ENCODE assay signal across 1 cellular context in the genomic region with DNA sequence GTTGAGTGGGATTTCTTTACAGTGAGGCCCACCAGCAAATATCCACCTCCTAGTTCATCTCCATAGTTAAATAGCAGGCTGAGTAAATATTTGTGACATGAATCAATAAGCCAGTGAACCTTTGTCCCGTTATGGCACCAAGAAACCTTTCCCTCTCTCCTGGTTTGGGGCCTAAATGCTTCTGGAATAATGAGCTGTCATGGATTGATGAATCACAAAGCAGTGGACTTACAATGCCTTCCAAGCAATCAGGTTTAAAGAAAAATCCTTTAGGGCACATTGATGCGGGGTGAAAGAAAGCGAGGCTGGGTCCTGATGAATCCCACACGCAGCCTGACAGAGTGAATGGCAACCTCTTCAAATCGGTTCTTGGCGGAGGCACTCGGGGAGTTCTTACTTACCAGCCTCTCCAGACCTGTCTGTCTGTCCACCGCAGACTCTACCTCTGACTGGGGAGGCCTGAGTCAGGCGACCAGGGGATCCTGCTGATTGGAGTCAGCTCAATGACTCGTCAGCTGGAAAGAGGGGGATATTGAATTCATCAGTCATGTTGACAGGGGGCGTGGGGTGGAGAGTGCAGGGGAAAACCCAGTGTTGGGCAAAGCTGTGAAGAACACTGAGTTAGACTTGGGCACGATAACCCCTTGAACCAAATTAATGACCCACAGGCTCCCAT.
TF ChIP-seq lines count a peak whose summit lies in the region.

No MANE protein-coding gene starts in this region.

TF ChIP-seq in HepG2, 621 proteins besides CTCF, POLR2A, EP300 and RAD21 (continued from another document):
- TF ChIP-seq, protein P1, sequence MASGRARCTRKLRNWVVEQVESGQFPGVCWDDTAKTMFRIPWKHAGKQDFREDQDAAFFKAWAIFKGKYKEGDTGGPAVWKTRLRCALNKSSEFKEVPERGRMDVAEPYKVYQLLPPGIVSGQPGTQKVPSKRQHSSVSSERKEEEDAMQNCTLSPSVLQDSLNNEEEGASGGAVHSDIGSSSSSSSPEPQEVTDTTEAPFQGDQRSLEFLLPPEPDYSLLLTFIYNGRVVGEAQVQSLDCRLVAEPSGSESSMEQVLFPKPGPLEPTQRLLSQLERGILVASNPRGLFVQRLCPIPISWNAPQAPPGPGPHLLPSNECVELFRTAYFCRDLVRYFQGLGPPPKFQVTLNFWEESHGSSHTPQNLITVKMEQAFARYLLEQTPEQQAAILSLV (CRISPR knock-in tag; IDR thresholded peaks at IDR 0.05; ENCODE audit: borderline replicate concordance): no peak
- TF ChIP-seq NFIC (IDR thresholded peaks at IDR 0.05; ENCODE audit: low read length): peak; percentile 90
- TF ChIP-seq, protein P2, sequence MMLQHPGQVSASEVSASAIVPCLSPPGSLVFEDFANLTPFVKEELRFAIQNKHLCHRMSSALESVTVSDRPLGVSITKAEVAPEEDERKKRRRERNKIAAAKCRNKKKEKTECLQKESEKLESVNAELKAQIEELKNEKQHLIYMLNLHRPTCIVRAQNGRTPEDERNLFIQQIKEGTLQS (CRISPR knock-in tag; IDR thresholded peaks at IDR 0.05): peak; percentile 35; the same call in 1 of the 2 replicates
- peak; percentile 80 for TF ChIP-seq MED1 (CRISPR knock-in tag; IDR thresholded peaks at IDR 0.05)
- TF ChIP-seq ZNF773 (CRISPR knock-in tag; IDR thresholded peaks at IDR 0.05; ENCODE audit: borderline replicate concordance): no peak
- no peak for TF ChIP-seq SIN3B (IDR thresholded peaks at IDR 0.05; ENCODE audit: low read length)
- TF ChIP-seq KLF12 (CRISPR knock-in tag; IDR thresholded peaks at IDR 0.05; ENCODE audit: borderline replicate concordance): no peak
- no peak for TF ChIP-seq MXI1 (IDR thresholded peaks at IDR 0.05; ENCODE audit: borderline replicate concordance, low read depth, low read length)
- TF ChIP-seq ZNF766 (CRISPR knock-in tag; IDR thresholded peaks at IDR 0.05; ENCODE audit: borderline replicate concordance): peak; percentile 98
- TF ChIP-seq, protein P3, sequence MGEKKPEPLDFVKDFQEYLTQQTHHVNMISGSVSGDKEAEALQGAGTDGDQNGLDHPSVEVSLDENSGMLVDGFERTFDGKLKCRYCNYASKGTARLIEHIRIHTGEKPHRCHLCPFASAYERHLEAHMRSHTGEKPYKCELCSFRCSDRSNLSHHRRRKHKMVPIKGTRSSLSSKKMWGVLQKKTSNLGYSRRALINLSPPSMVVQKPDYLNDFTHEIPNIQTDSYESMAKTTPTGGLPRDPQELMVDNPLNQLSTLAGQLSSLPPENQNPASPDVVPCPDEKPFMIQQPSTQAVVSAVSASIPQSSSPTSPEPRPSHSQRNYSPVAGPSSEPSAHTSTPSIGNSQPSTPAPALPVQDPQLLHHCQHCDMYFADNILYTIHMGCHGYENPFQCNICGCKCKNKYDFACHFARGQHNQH (CRISPR knock-in tag; IDR thresholded peaks at IDR 0.05): peak; percentile 28; the same call in 1 of the 2 replicates
- TF ChIP-seq ZFP1 (CRISPR knock-in tag; IDR thresholded peaks at IDR 0.05): no peak
- TF ChIP-seq RAD51 (IDR thresholded peaks at IDR 0.05; ENCODE audit: borderline replicate concordance): no peak
- TF ChIP-seq, protein P4, sequence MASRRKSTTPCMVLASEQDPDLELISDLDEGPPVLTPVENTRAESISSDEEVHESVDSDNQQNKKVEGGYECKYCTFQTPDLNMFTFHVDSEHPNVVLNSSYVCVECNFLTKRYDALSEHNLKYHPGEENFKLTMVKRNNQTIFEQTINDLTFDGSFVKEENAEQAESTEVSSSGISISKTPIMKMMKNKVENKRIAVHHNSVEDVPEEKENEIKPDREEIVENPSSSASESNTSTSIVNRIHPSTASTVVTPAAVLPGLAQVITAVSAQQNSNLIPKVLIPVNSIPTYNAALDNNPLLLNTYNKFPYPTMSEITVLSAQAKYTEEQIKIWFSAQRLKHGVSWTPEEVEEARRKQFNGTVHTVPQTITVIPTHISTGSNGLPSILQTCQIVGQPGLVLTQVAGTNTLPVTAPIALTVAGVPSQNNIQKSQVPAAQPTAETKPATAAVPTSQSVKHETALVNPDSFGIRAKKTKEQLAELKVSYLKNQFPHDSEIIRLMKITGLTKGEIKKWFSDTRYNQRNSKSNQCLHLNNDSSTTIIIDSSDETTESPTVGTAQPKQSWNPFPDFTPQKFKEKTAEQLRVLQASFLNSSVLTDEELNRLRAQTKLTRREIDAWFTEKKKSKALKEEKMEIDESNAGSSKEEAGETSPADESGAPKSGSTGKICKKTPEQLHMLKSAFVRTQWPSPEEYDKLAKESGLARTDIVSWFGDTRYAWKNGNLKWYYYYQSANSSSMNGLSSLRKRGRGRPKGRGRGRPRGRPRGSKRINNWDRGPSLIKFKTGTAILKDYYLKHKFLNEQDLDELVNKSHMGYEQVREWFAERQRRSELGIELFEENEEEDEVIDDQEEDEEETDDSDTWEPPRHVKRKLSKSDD (CRISPR knock-in tag; IDR thresholded peaks at IDR 0.05; ENCODE audit: low read depth): no peak
- TF ChIP-seq GLI4 (CRISPR knock-in tag; IDR thresholded peaks at IDR 0.05; ENCODE audit: borderline replicate concordance): no peak
- TF ChIP-seq ZNF274 (CRISPR knock-in tag; IDR thresholded peaks at IDR 0.05): no peak
- TF ChIP-seq, protein P5, sequence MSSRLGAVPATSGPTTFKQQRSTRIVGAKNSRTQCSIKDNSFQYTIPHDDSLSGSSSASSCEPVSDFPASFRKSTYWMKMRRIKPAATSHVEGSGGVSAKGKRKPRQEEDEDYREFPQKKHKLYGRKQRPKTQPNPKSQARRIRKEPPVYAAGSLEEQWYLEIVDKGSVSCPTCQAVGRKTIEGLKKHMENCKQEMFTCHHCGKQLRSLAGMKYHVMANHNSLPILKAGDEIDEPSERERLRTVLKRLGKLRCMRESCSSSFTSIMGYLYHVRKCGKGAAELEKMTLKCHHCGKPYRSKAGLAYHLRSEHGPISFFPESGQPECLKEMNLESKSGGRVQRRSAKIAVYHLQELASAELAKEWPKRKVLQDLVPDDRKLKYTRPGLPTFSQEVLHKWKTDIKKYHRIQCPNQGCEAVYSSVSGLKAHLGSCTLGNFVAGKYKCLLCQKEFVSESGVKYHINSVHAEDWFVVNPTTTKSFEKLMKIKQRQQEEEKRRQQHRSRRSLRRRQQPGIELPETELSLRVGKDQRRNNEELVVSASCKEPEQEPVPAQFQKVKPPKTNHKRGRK (CRISPR knock-in tag; IDR thresholded peaks at IDR 0.05): no peak
- TF ChIP-seq, protein P6, sequence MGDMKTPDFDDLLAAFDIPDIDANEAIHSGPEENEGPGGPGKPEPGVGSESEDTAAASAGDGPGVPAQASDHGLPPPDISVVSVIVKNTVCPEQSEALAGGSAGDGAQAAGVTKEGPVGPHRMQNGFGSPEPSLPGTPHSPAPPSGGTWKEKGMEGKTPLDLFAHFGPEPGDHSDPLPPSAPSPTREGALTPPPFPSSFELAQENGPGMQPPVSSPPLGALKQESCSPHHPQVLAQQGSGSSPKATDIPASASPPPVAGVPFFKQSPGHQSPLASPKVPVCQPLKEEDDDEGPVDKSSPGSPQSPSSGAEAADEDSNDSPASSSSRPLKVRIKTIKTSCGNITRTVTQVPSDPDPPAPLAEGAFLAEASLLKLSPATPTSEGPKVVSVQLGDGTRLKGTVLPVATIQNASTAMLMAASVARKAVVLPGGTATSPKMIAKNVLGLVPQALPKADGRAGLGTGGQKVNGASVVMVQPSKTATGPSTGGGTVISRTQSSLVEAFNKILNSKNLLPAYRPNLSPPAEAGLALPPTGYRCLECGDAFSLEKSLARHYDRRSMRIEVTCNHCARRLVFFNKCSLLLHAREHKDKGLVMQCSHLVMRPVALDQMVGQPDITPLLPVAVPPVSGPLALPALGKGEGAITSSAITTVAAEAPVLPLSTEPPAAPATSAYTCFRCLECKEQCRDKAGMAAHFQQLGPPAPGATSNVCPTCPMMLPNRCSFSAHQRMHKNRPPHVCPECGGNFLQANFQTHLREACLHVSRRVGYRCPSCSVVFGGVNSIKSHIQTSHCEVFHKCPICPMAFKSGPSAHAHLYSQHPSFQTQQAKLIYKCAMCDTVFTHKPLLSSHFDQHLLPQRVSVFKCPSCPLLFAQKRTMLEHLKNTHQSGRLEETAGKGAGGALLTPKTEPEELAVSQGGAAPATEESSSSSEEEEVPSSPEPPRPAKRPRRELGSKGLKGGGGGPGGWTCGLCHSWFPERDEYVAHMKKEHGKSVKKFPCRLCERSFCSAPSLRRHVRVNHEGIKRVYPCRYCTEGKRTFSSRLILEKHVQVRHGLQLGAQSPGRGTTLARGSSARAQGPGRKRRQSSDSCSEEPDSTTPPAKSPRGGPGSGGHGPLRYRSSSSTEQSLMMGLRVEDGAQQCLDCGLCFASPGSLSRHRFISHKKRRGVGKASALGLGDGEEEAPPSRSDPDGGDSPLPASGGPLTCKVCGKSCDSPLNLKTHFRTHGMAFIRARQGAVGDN (CRISPR knock-in tag; IDR thresholded peaks at IDR 0.05): peak; percentile 63
- peak; percentile 74; the same call in 1 of the 2 replicates for TF ChIP-seq ZBTB20 (CRISPR knock-in tag; IDR thresholded peaks at IDR 0.05; ENCODE audit: borderline replicate concordance, low read depth)
- no peak for TF ChIP-seq SPEN (CRISPR knock-in tag; IDR thresholded peaks at IDR 0.05; ENCODE audit: low read depth)
- TF ChIP-seq ZFP82 (CRISPR knock-in tag; IDR thresholded peaks at IDR 0.05; ENCODE audit: borderline replicate concordance): no peak
- no peak for TF ChIP-seq JUNB (CRISPR knock-in tag; IDR thresholded peaks at IDR 0.05; ENCODE audit: borderline replicate concordance)
- TF ChIP-seq, protein P7, sequence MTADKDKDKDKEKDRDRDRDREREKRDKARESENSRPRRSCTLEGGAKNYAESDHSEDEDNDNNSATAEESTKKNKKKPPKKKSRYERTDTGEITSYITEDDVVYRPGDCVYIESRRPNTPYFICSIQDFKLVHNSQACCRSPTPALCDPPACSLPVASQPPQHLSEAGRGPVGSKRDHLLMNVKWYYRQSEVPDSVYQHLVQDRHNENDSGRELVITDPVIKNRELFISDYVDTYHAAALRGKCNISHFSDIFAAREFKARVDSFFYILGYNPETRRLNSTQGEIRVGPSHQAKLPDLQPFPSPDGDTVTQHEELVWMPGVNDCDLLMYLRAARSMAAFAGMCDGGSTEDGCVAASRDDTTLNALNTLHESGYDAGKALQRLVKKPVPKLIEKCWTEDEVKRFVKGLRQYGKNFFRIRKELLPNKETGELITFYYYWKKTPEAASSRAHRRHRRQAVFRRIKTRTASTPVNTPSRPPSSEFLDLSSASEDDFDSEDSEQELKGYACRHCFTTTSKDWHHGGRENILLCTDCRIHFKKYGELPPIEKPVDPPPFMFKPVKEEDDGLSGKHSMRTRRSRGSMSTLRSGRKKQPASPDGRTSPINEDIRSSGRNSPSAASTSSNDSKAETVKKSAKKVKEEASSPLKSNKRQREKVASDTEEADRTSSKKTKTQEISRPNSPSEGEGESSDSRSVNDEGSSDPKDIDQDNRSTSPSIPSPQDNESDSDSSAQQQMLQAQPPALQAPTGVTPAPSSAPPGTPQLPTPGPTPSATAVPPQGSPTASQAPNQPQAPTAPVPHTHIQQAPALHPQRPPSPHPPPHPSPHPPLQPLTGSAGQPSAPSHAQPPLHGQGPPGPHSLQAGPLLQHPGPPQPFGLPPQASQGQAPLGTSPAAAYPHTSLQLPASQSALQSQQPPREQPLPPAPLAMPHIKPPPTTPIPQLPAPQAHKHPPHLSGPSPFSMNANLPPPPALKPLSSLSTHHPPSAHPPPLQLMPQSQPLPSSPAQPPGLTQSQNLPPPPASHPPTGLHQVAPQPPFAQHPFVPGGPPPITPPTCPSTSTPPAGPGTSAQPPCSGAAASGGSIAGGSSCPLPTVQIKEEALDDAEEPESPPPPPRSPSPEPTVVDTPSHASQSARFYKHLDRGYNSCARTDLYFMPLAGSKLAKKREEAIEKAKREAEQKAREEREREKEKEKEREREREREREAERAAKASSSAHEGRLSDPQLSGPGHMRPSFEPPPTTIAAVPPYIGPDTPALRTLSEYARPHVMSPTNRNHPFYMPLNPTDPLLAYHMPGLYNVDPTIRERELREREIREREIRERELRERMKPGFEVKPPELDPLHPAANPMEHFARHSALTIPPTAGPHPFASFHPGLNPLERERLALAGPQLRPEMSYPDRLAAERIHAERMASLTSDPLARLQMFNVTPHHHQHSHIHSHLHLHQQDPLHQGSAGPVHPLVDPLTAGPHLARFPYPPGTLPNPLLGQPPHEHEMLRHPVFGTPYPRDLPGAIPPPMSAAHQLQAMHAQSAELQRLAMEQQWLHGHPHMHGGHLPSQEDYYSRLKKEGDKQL (CRISPR knock-in tag; IDR thresholded peaks at IDR 0.05; ENCODE audit: low read depth): peak; percentile 59; the same call in 1 of the 2 replicates
- TF ChIP-seq ZSCAN25 (CRISPR knock-in tag; IDR thresholded peaks at IDR 0.05): no peak
- TF ChIP-seq SOX5 (CRISPR knock-in tag; IDR thresholded peaks at IDR 0.05; ENCODE audit: borderline replicate concordance): peak; percentile 79; the same call in 1 of the 2 replicates
- no peak for TF ChIP-seq RBAK (CRISPR knock-in tag; IDR thresholded peaks at IDR 0.05)
- no peak for TF ChIP-seq ZNF121 (CRISPR knock-in tag; IDR thresholded peaks at IDR 0.05)
- TF ChIP-seq, protein P8, sequence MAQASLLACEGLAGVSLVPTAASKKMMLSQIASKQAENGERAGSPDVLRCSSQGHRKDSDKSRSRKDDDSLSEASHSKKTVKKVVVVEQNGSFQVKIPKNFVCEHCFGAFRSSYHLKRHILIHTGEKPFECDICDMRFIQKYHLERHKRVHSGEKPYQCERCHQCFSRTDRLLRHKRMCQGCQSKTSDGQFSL (CRISPR knock-in tag; IDR thresholded peaks at IDR 0.05): peak; percentile 43; the same call in 1 of the 2 replicates
- TF ChIP-seq, protein P9, sequence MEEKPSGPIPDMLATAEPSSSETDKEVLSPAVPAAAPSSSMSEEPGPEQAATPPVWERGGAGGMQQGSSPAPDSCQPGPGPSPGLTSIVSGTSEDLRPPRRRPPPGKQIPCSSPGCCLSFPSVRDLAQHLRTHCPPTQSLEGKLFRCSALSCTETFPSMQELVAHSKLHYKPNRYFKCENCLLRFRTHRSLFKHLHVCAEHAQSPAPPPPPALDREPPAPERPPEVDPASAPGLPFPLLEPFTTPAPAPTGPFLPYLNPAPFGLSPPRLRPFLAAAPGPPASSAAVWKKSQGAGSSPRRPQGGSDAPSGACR (CRISPR knock-in tag; IDR thresholded peaks at IDR 0.05): no peak
- TF ChIP-seq, protein P10, sequence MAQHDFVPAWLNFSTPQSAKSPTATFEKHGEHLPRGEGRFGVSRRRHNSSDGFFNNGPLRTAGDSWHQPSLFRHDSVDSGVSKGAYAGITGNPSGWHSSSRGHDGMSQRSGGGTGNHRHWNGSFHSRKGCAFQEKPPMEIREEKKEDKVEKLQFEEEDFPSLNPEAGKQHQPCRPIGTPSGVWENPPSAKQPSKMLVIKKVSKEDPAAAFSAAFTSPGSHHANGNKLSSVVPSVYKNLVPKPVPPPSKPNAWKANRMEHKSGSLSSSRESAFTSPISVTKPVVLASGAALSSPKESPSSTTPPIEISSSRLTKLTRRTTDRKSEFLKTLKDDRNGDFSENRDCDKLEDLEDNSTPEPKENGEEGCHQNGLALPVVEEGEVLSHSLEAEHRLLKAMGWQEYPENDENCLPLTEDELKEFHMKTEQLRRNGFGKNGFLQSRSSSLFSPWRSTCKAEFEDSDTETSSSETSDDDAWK (CRISPR knock-in tag; IDR thresholded peaks at IDR 0.05): no peak
- no peak for TF ChIP-seq KLF11 (CRISPR knock-in tag; IDR thresholded peaks at IDR 0.05)
- TF ChIP-seq MIER2 (CRISPR knock-in tag; IDR thresholded peaks at IDR 0.05): peak; percentile 32; the same call in 1 of the 2 replicates
